8 cellular contexts compared by ENCODE assay signal in genomic region chr9:109906766-109907382, GRCh38.
DNase-seq lines count a peak whose midpoint lies in the region; ATAC-seq and TF ChIP-seq lines count a peak whose summit lies in the region.

No MANE protein-coding gene starts in this region.

- no peak overlapping the region for H3K4me3 Mint-ChIP-seq in T-helper 1 cell treated with Interleukin-12 subunit alpha and Interleukin-12 subunit beta and Interleukin-4 antibody, amounts not matched to agents 30 μg/mL and 1 μg/mL, for 36 hours
- H3K4me3 Mint-ChIP-seq in H9: no peak overlapping the region

- peaks cover 13% of the 10 kb centered on the region for H3K4me1 ChIP-seq in H9 (ENCODE audit: insufficient read depth, low read length)

- no peak overlapping the region for H4K91ac ChIP-seq in H9 (ENCODE audit: insufficient read length, low read depth, low read length)

- intact Hi-C loops in left colon (cut with DNase I, micrococcal nuclease): loop anchor here in 1 of 2 donors (10.0 kb wide), 1 partner anchor 248 kb away; no protein-coding TSS in a partner anchor

- no peak overlapping the region for H3K14ac ChIP-seq in H9 (ENCODE audit: insufficient read depth, low read length)

- H2BK5ac ChIP-seq in H9 (ENCODE audit: insufficient read length, low read length): no peak overlapping the region

- H3K27me3 ChIP-seq in H9 (ENCODE audit: insufficient read depth, low read length): no peaks in the 10 kb centered on the region

- no peak overlapping the region for H3K9ac ChIP-seq in H9 (ENCODE audit: extremely low read depth, insufficient read length, low read length)

- H3K4ac ChIP-seq in H9 (ENCODE audit: low read depth, low read length): no peak overlapping the region

- H3K9me3 ChIP-seq in H9 (ENCODE audit: control insufficient read depth, low read depth, low read length): no peaks in the 10 kb centered on the region

- H2BK120ac ChIP-seq in H9 (ENCODE audit: low read depth, low read length, poor library complexity, severe bottlenecking): no peak overlapping the region

- no peak overlapping the region for H3K23ac ChIP-seq in H9 (ENCODE audit: insufficient read length, low read depth, low read length)

- no peaks in the 10 kb centered on the region for H3K79me2 ChIP-seq in H9 (ENCODE audit: insufficient read depth, low read length)

- H3K4me1 Mint-ChIP-seq in T-helper 1 cell treated with Interleukin-12 subunit alpha and Interleukin-12 subunit beta and Interleukin-4 antibody, amounts not matched to agents 30 μg/mL and 1 μg/mL, for 36 hours (ENCODE audit: low read depth): peaks cover 24% of the 10 kb centered on the region
- peaks cover 9 to 11% of the 10 kb centered on the region in 2 experiments for H3K4me1 Mint-ChIP-seq in H9

- no peak overlapping the region for H4K5ac ChIP-seq in H9 (ENCODE audit: insufficient read length, low read depth, low read length)

- no peak overlapping the region for H2BK20ac ChIP-seq in H9 (ENCODE audit: low read depth, low read length, poor library complexity, severe bottlenecking)

- H2BK15ac ChIP-seq in H9 (ENCODE audit: low read depth, low read length): no peak overlapping the region

- H2AFZ ChIP-seq in H9 (ENCODE audit: low read length): no peak overlapping the region

- no peak overlapping the region for H2AK5ac ChIP-seq in H9 (ENCODE audit: insufficient read length, low read length)

- H3K36me3 Mint-ChIP-seq in T-helper 1 cell treated with Interleukin-12 subunit alpha and Interleukin-12 subunit beta and Interleukin-4 antibody, amounts not matched to agents 30 μg/mL and 1 μg/mL, for 36 hours (ENCODE audit: low read depth): no peaks in the 10 kb centered on the region
- H3K36me3 Mint-ChIP-seq in H9 (ENCODE audit: insufficient read depth in 1 of 3, low read depth in 3 of 3): no peaks in the 10 kb centered on the region

- ATAC-seq in HG03457 (IDR thresholded peaks at IDR 0.05; ENCODE audit: unreplicated experiment) (peak; percentile 16), left colon (no peak), HG02852 (IDR thresholded peaks at IDR 0.05; ENCODE audit: unreplicated experiment) (no peak)

- DNase-seq in T-helper 1 cell (no peak), dermis blood vessel endothelial cell (peak; percentile 72), substantia nigra (lab: John Stamatoyannopoulos, UW) (peak in 1 of 49 donors; percentile 33), H9 (no peak), left colon (no peak)

- H3K27ac ChIP-seq in substantia nigra (ENCODE audit: low read depth, low read length, poor library complexity, severe bottlenecking) (peak overlapping the region; percentile 47), H9 (ENCODE audit: insufficient read length, low read depth, low read length) (no peak overlapping the region)

- no peak overlapping the region for H4K8ac ChIP-seq in H9 (replicated peaks; ENCODE audit: insufficient read length, low read depth, low read length)

- H3K27ac Mint-ChIP-seq in T-helper 1 cell treated with Interleukin-12 subunit alpha and Interleukin-12 subunit beta and Interleukin-4 antibody, amounts not matched to agents 30 μg/mL and 1 μg/mL, for 36 hours: peak overlapping the region; percentile 4
- no peak overlapping the region for H3K27ac Mint-ChIP-seq in H9

- no peak overlapping the region for H3K4me2 ChIP-seq in H9 (ENCODE audit: insufficient read depth, insufficient read length, low read length)

- TF ChIP-seq CTCF in H9 (conservative IDR thresholded peaks at IDR 0.05): no peak

- H3T11ph ChIP-seq in H9 (ENCODE audit: low read length): no peak overlapping the region

- no peaks in the 10 kb centered on the region for H3K79me1 ChIP-seq in H9 (ENCODE audit: insufficient read depth, low read depth, low read length, poor library complexity, severe bottlenecking)

- no peaks in the 10 kb centered on the region for H3K27me3 Mint-ChIP-seq in T-helper 1 cell treated with Interleukin-12 subunit alpha and Interleukin-12 subunit beta and Interleukin-4 antibody, amounts not matched to agents 30 μg/mL and 1 μg/mL, for 36 hours (ENCODE audit: low read depth)
- no peaks in the 10 kb centered on the region; the same call in 1 of the 2 replicates for H3K27me3 Mint-ChIP-seq in H9 (ENCODE audit: low read depth)

- no peak overlapping the region for H3K18ac ChIP-seq in H9 (ENCODE audit: insufficient read length, low read depth, low read length)

- no peaks in the 10 kb centered on the region for H3K9me3 Mint-ChIP-seq in T-helper 1 cell treated with Interleukin-12 subunit alpha and Interleukin-12 subunit beta and Interleukin-4 antibody, amounts not matched to agents 30 μg/mL and 1 μg/mL, for 36 hours
- no peaks in the 10 kb centered on the region for H3K9me3 Mint-ChIP-seq in H9

- H4K20me1 ChIP-seq in H9 (ENCODE audit: control insufficient read depth, insufficient read depth, insufficient read length): no peaks in the 10 kb centered on the region

- no CpG with 5 or more reads among the region's 2 CpGs for WGBS in H9 (ENCODE audit: extremely low coverage, insufficient read length, low lambda C conversion rate)

- no peaks in the 10 kb centered on the region for H3K23me2 ChIP-seq in H9 (ENCODE audit: insufficient read length, low read depth, low read length, poor library complexity, severe bottlenecking)

- H3K56ac ChIP-seq in H9 (ENCODE audit: insufficient read length, low read depth, low read length): no peak overlapping the region

- H2BK12ac ChIP-seq in H9 (ENCODE audit: insufficient read length, low read depth, low read length): no peak overlapping the region
